24 cellular contexts compared by ENCODE assay signal in genomic region chr1:209328178-209328577, GRCh38.
A peak's percentile ranks its signal among the peaks of the same experiment; 100 is the strongest.
DNase-seq lines count a peak whose midpoint lies in the region; ATAC-seq and TF ChIP-seq lines count a peak whose summit lies in the region.
"Had no signal": no experiment of that assay in that cellular context is flagged by ENCODE, and none has a peak within 500 bp of the region (broad histone marks: within the 10 kb centered on the region; RNA-seq: fewer than 3 reads in every experiment).

No MANE protein-coding gene starts in this region.

- H3K4me1 ChIP-seq in mesendoderm (ENCODE audit: control insufficient read depth, low read depth, low read length) (no peaks in the 10 kb centered on the region), right cardiac atrium (ENCODE audit: control insufficient read depth, insufficient read depth, low read length) (no peaks in the 10 kb centered on the region)
- H3K4me1 ChIP-seq: BLaER1, SJSA1 had no signal

- ATAC-seq in right cardiac atrium = no peak
- ATAC-seq: HCT116, PC-3, Right ventricle myocardium inferior had no signal

- H3K4ac ChIP-seq in mesendoderm (ENCODE audit: low read depth, low read length) = no peak overlapping the region

- no peak for TF ChIP-seq CTCF in AG10803 (conservative IDR thresholded peaks at IDR 0.05; ENCODE audit: low read length)

- no peak overlapping the region for H3K18ac ChIP-seq in mesendoderm (ENCODE audit: low read length)

- H3K27ac ChIP-seq in mesendoderm (ENCODE audit: low read depth, low read length) = no peak overlapping the region
- no peak overlapping the region for H3K27ac ChIP-seq in right cardiac atrium (ENCODE audit: low read length)
- H3K27ac ChIP-seq: BLaER1, SJSA1 had no signal

- H3K79me2 ChIP-seq in mesendoderm (ENCODE audit: control insufficient read depth, insufficient read depth, low read length) = no peaks in the 10 kb centered on the region

- no peak overlapping the region for H3K4me2 ChIP-seq in mesendoderm (ENCODE audit: low read length)
- H3K4me2 ChIP-seq: BLaER1 had no signal

- H2BK120ac ChIP-seq in mesendoderm (ENCODE audit: low read depth, low read length) = no peak overlapping the region

- no peak overlapping the region for H3K23ac ChIP-seq in mesendoderm (ENCODE audit: low read length)

- no peaks in the 10 kb centered on the region for H3K36me3 ChIP-seq in mesendoderm (ENCODE audit: control insufficient read depth, insufficient read depth, low read length)
- H3K36me3 ChIP-seq: BLaER1, SJSA1 had no signal

- H3K4me3 ChIP-seq in AG10803 (ENCODE audit: low read length) (no peak overlapping the region), mesendoderm (ENCODE audit: low read length) (no peak overlapping the region), right cardiac atrium (ENCODE audit: low read length) (no peak overlapping the region)
- H3K4me3 ChIP-seq: BLaER1, SJSA1 had no signal

- DNase-seq in AG08395 (ENCODE audit: low spot score) (peak; percentile 30), AG10803 (ENCODE audit: low read depth) (peak; percentile 45), NCI-H1694 (lab: John Stamatoyannopoulos, UW) (peak; percentile 5), mesendoderm (no peak), right cardiac atrium (no peak), NCI-H1105 (lab: John Stamatoyannopoulos, UW) (no peak)
- no peak for DNase-seq in activated CD4-positive, CD25-positive, alpha-beta regulatory T cell (lab: John Stamatoyannopoulos, UW)
- DNase-seq: CD4-positive, CD25-positive, alpha-beta regulatory T cell; DMS153; DND-41; IMR-90; KG1; MM.1S; NCI-H1417 treated with DMSO at 0.1 percent for 48 hours; NCI-H1930; NCI-H2171; NCI-H524; NCI-H748 treated with DMSO at 0.1 percent for 48 hours; NK-92 treated with Interleukin-12 subunit alpha and Interleukin-12 subunit beta, amount 100 ng/mL, for 24 hours; PC-3 had no signal

- no CpG with 5 or more reads among the region's 4 CpGs for WGBS in mesendoderm (ENCODE audit: extremely low coverage, insufficient coverage, low lambda C conversion rate)
- WGBS in right cardiac atrium = 36% methylated on average over 4 of the region's 4 CpGs

- H3K27me3 ChIP-seq in mesendoderm (ENCODE audit: insufficient read depth, low read length, poor library complexity) (no peaks in the 10 kb centered on the region), right cardiac atrium (ENCODE audit: control insufficient read depth, insufficient read depth) (peaks cover 3% of the 10 kb centered on the region)
- H3K27me3 ChIP-seq: BLaER1, SJSA1 had no signal

- H3K9ac ChIP-seq in mesendoderm (ENCODE audit: low read length) = no peak overlapping the region
- H3K9ac ChIP-seq: BLaER1 had no signal

- intact Hi-C loops in right cardiac atrium (cut with DNase I) = no loop called here

- no peak overlapping the region for H4K8ac ChIP-seq in mesendoderm (ENCODE audit: low read depth, low read length)

- no peak overlapping the region for H2BK15ac ChIP-seq in mesendoderm (replicated peaks; ENCODE audit: low read depth)

- no peak overlapping the region for H4K5ac ChIP-seq in mesendoderm (ENCODE audit: low read length)

- no peaks in the 10 kb centered on the region for H3K79me1 ChIP-seq in mesendoderm (ENCODE audit: low read length)

- H2BK5ac ChIP-seq in mesendoderm (ENCODE audit: low read length) = no peak overlapping the region

- peak overlapping the region; percentile 37 for H3K56ac ChIP-seq in mesendoderm (ENCODE audit: low read length)

- H2AK5ac ChIP-seq in mesendoderm (ENCODE audit: low read length) = no peak overlapping the region

- no peaks in the 10 kb centered on the region for H3K9me3 ChIP-seq in right cardiac atrium (ENCODE audit: control insufficient read depth, low read length)
- H3K9me3 ChIP-seq: BLaER1 had no signal

Comparison
In these comparisons a context has a peak if more than half of its experiments do, and no peak if none do; other contexts are left out.
1. DNase-seq: peak in AG08395 (single experiment), AG10803 (single experiment) and NCI-H1694 (single experiment); none in mesendoderm (single experiment), right cardiac atrium (0 of 3), NCI-H1105 (single experiment) and activated CD4-positive, CD25-positive, alpha-beta regulatory T cell (0 of 4).